8 cellular contexts compared by ENCODE assay signal in genomic region chr4:147096667-147097604, GRCh38.
DNase-seq lines count a peak whose midpoint lies in the region; ATAC-seq and TF ChIP-seq lines count a peak whose summit lies in the region.

No MANE protein-coding gene starts in this region.

- intact Hi-C loops in esophagus muscularis mucosa (cut with DNase I): loop anchor here (2.0 to 10.0 kb wide), 2 partner anchors 78 to 752 kb away; no protein-coding TSS in a partner anchor

- no peak overlapping the region for H3K4me3 Mint-ChIP-seq in neural progenitor cell

- H3K4me1 Mint-ChIP-seq in neural progenitor cell: peaks cover 5% of the 10 kb centered on the region

- no peaks in the 10 kb centered on the region for H3K9me3 Mint-ChIP-seq in neural progenitor cell

- no peak for TF ChIP-seq EP300 in esophagus muscularis mucosa (IDR thresholded peaks at IDR 0.05)

- no peak overlapping the region for H3K4me2 ChIP-seq in neural progenitor cell

- H3K9me3 ChIP-seq in Peyer's patch (no peaks in the 10 kb centered on the region), esophagus muscularis mucosa (no peaks in the 10 kb centered on the region), neural progenitor cell (ENCODE audit: low read depth) (no peaks in the 10 kb centered on the region)

- H3K27me3 ChIP-seq in Peyer's patch (no peaks in the 10 kb centered on the region), esophagus muscularis mucosa (no peaks in the 10 kb centered on the region), neural progenitor cell (no peaks in the 10 kb centered on the region)

- no peak overlapping the region for H2AFZ ChIP-seq in neural progenitor cell (replicated peaks)

- H3K36me3 Mint-ChIP-seq in neural progenitor cell: no peaks in the 10 kb centered on the region

- H3K4me3 ChIP-seq in Peyer's patch: no peak overlapping the region
- no peak overlapping the region for H3K4me3 ChIP-seq in esophagus muscularis mucosa
- H3K4me3 ChIP-seq in neural progenitor cell: no peak overlapping the region

- no peaks in the 10 kb centered on the region for H3K36me3 ChIP-seq in Peyer's patch
- H3K36me3 ChIP-seq in esophagus muscularis mucosa: no peaks in the 10 kb centered on the region
- H3K36me3 ChIP-seq in neural progenitor cell: no peaks in the 10 kb centered on the region

- H3K4me1 ChIP-seq in Peyer's patch (no peaks in the 10 kb centered on the region), esophagus muscularis mucosa (peaks cover 0 to 12% (median 6%) of the 10 kb centered on the region in 4 donors), neural progenitor cell (no peaks in the 10 kb centered on the region)

- ATAC-seq in HG03039 (IDR thresholded peaks at IDR 0.05; ENCODE audit: unreplicated experiment) (peak; percentile 62), GM21529 (IDR thresholded peaks at IDR 0.05; ENCODE audit: unreplicated experiment) (no peak)

- no peak for TF ChIP-seq POLR2A in Peyer's patch (IDR thresholded peaks at IDR 0.05)
- TF ChIP-seq POLR2A in esophagus muscularis mucosa (IDR thresholded peaks at IDR 0.05; ENCODE audit: low read depth): no peak

- peaks cover 15% of the 10 kb centered on the region for H3F3A ChIP-seq in neural progenitor cell (ENCODE audit: low read depth)

- no peaks in the 10 kb centered on the region for H3K27me3 Mint-ChIP-seq in neural progenitor cell (ENCODE audit: insufficient read depth, low read depth)

- H3K27ac ChIP-seq in Peyer's patch: no peak overlapping the region
- no peak overlapping the region for H3K27ac ChIP-seq in esophagus muscularis mucosa (replicated peaks in 1 of 4)
- H3K27ac ChIP-seq in neural progenitor cell: no peak overlapping the region

- DNase-seq in SIG-M5 treated with dmso at 0.1 percent for 504 hours (lab: John Stamatoyannopoulos, UW; ENCODE audit: unreplicated experiment) (peak; percentile 45), SIG-M5 (lab: John Stamatoyannopoulos, UW) (no peak), Peyer's patch (no peak), esophagus muscularis mucosa (ENCODE audit: extremely low spot score) (no peak), neural progenitor cell (ENCODE audit: low spot score) (peak; percentile 60), MV-4-11 (lab: John Stamatoyannopoulos, UW) (no peak)

- WGBS in esophagus muscularis mucosa: 33% methylated on average over 6 of the region's 6 CpGs

- H3K9ac ChIP-seq in neural progenitor cell: no peak overlapping the region

- TF ChIP-seq CTCF in Peyer's patch (IDR thresholded peaks at IDR 0.05): peak; percentile 28 to 83 (median 76)
- peak; percentile 70 to 71 (median 71) for TF ChIP-seq CTCF in esophagus muscularis mucosa (IDR thresholded peaks at IDR 0.05)
- peak; percentile 86 for TF ChIP-seq CTCF in neural progenitor cell (IDR thresholded peaks at IDR 0.05)

- H3K27ac Mint-ChIP-seq in neural progenitor cell: no peak overlapping the region

- no peaks in the 10 kb centered on the region for H3K79me2 ChIP-seq in neural progenitor cell (ENCODE audit: low read depth)

- H4K20me1 ChIP-seq in neural progenitor cell (ENCODE audit: low read depth): no peaks in the 10 kb centered on the region

Comparison
In these comparisons a context has a peak if more than half of its experiments do, and no peak if none do; other contexts are left out.
1. DNase-seq: peak in SIG-M5 treated with dmso at 0.1 percent for 504 hours (single experiment) and neural progenitor cell (single experiment); none in SIG-M5 (single experiment), Peyer's patch (0 of 3), esophagus muscularis mucosa (single experiment) and MV-4-11 (single experiment).
2. Peak in every context shown above with its lines, with median percentiles within 50 percentile points of each other: CTCF ChIP-seq.